8 cellular contexts compared by ENCODE assay signal in genomic region chr2:223952280-223952968, GRCh38. TPM values are rescaled to one million over a fixed set of nuclear protein-coding genes. Genes with fewer than 3 reads are reported as not detected.
DNase-seq lines count a peak whose midpoint lies in the region; ATAC-seq and TF ChIP-seq lines count a peak whose summit lies in the region.

No MANE protein-coding gene starts in this region.

- ATAC-seq in HG02642 (IDR thresholded peaks at IDR 0.05; ENCODE audit: poor library complexity, unreplicated experiment): peak; percentile 49
- ATAC-seq in natural killer cell: no peak

- peak overlapping the region; percentile 26 for H3K27ac Mint-ChIP-seq in T-helper 1 cell treated with Interleukin-12 subunit alpha and Interleukin-12 subunit beta and Interleukin-4 antibody, amounts not matched to agents 30 μg/mL and 1 μg/mL, for 36 hours
- H3K27ac Mint-ChIP-seq in natural killer cell: no peak overlapping the region

- intact Hi-C loops in natural killer cell (cut with micrococcal nuclease): no loop called here

- H3K9me3 Mint-ChIP-seq in T-helper 1 cell treated with Interleukin-12 subunit alpha and Interleukin-12 subunit beta and Interleukin-4 antibody, amounts not matched to agents 30 μg/mL and 1 μg/mL, for 36 hours: no peaks in the 10 kb centered on the region
- H3K9me3 Mint-ChIP-seq in natural killer cell: no peaks in the 10 kb centered on the region

- peaks cover 3% of the 10 kb centered on the region for H3K36me3 Mint-ChIP-seq in T-helper 1 cell treated with Interleukin-12 subunit alpha and Interleukin-12 subunit beta and Interleukin-4 antibody, amounts not matched to agents 30 μg/mL and 1 μg/mL, for 36 hours (ENCODE audit: low read depth)
- H3K36me3 Mint-ChIP-seq in natural killer cell: no peaks in the 10 kb centered on the region

- no peak for DNase-seq in T-helper 1 cell
- DNase-seq in NCI-H146 treated with DMSO at 0.1 percent for 48 hours (lab: John Stamatoyannopoulos, UW; ENCODE audit: unreplicated experiment): peak; percentile 33
- DNase-seq in retina: peak; percentile 23
- no peak for DNase-seq in C1 segment of cervical spinal cord (lab: John Stamatoyannopoulos, UW)
- no peak for DNase-seq in AG08395 (ENCODE audit: low spot score)
- no peak for DNase-seq in natural killer cell

- peaks cover 33% of the 10 kb centered on the region for H3K4me1 Mint-ChIP-seq in T-helper 1 cell treated with Interleukin-12 subunit alpha and Interleukin-12 subunit beta and Interleukin-4 antibody, amounts not matched to agents 30 μg/mL and 1 μg/mL, for 36 hours (ENCODE audit: low read depth)
- H3K4me1 Mint-ChIP-seq in natural killer cell: peaks cover 7 to 11% of the 10 kb centered on the region in 2 donors

- H3K4me3 Mint-ChIP-seq in T-helper 1 cell treated with Interleukin-12 subunit alpha and Interleukin-12 subunit beta and Interleukin-4 antibody, amounts not matched to agents 30 μg/mL and 1 μg/mL, for 36 hours: no peak overlapping the region
- no peak overlapping the region for H3K4me3 Mint-ChIP-seq in natural killer cell

- no peak for TF ChIP-seq CTCF in natural killer cell (IDR thresholded peaks at IDR 0.05)

- no peaks in the 10 kb centered on the region for H3K27me3 Mint-ChIP-seq in T-helper 1 cell treated with Interleukin-12 subunit alpha and Interleukin-12 subunit beta and Interleukin-4 antibody, amounts not matched to agents 30 μg/mL and 1 μg/mL, for 36 hours (ENCODE audit: low read depth)
- H3K27me3 Mint-ChIP-seq in natural killer cell (ENCODE audit: low read depth in 2 of 2): no peaks in the 10 kb centered on the region

RNA-seq across cellular contexts. Expression of gene MRPL44, which starts 4.8 kb away (rescaled TPM):
- 10 to 100 TPM; 27.6 to 35.1 (median 31.0) TPM for total RNA-seq in natural killer cell

RNA-seq across cellular contexts. Expression of gene WDFY1, which starts 7.3 kb away (rescaled TPM):
- 10 to 100 TPM; 90.2 to 96.2 (median 92.0) TPM for total RNA-seq in natural killer cell

Comparison
In these comparisons a context has a peak if more than half of its experiments do, and no peak if none do; other contexts are left out.
1. DNase-seq: peak in NCI-H146 treated with DMSO at 0.1 percent for 48 hours (single experiment) and retina (single experiment); none in T-helper 1 cell (0 of 5), C1 segment of cervical spinal cord (0 of 14), AG08395 (single experiment) and natural killer cell (single experiment).